In the genomic region with DNA sequence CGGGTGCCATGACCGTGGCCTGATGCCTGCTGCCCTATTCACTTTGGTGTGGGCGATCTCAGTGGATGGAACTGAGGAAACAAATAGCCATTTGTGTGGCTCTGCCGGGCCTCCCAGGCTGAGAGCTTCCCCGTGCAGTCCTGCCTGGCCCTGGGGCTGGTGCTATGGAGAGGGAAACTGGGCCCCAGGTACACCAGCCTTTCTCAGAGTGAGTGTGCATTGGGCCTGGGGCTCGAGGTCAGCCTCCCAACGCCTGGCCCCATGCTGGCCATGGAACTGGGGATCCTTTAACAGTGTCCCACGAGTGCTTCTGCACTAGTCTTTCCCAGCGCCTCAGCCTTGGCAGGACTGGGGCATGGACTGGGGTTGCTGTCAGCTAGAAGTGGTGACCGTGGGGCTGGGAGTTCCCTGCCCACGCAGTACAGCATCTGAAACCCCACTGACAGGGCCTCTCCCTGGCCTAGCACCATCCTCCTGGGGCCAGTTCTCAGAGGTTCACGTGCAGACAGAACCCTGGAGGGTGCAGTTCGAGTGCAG, we compare ENCODE assay signal across 12 cellular contexts. TPM values are rescaled to one million over a fixed set of nuclear protein-coding genes. Genes with fewer than 3 reads are reported as not detected.
DNase-seq lines count a peak whose midpoint lies in the region; ATAC-seq and TF ChIP-seq lines count a peak whose summit lies in the region.
"Had no signal": no experiment of that assay in that cellular context is flagged by ENCODE, and none has a peak within 500 bp of the region (broad histone marks: within the 10 kb centered on the region; RNA-seq: fewer than 3 reads in every experiment).

No MANE protein-coding gene starts in this region.

- H3K4me3 Mint-ChIP-seq in natural killer cell treated with Interleukin-12 subunit alpha and Interleukin-12 subunit beta and Interleukin-15 and Interleukin-18, amount 100 ng/mL, for 72 hours: peak overlapping the region; percentile 58
- H3K4me3 Mint-ChIP-seq in CD14-positive monocyte (no peak overlapping the region), mesothelial cell of epicardium (no peak overlapping the region)

- TF ChIP-seq POLR2A in heart left ventricle (IDR thresholded peaks at IDR 0.05) (no peak), vagina (IDR thresholded peaks at IDR 0.05) (no peak)

- H3K4me3 ChIP-seq in heart left ventricle (no peak overlapping the region), vagina (no peak overlapping the region)

- WGBS in heart left ventricle, 4 donors: 74 to 84% (median 77%) methylated on average over 6 to 13 of the region's 13 CpGs

- no peaks in the 10 kb centered on the region for H3K9me3 Mint-ChIP-seq in natural killer cell treated with Interleukin-12 subunit alpha and Interleukin-12 subunit beta and Interleukin-15 and Interleukin-18, amount 100 ng/mL, for 72 hours
- H3K9me3 Mint-ChIP-seq in CD14-positive monocyte (no peaks in the 10 kb centered on the region), mesothelial cell of epicardium (no peaks in the 10 kb centered on the region)

- H3K9me3 ChIP-seq in heart left ventricle (no peaks in the 10 kb centered on the region), vagina (no peaks in the 10 kb centered on the region)

- peaks cover 8% of the 10 kb centered on the region for H3K36me3 Mint-ChIP-seq in natural killer cell treated with Interleukin-12 subunit alpha and Interleukin-12 subunit beta and Interleukin-15 and Interleukin-18, amount 100 ng/mL, for 72 hours
- H3K36me3 Mint-ChIP-seq in CD14-positive monocyte: peaks cover 0 to 3% of the 10 kb centered on the region in 2 donors
- no peaks in the 10 kb centered on the region for H3K36me3 Mint-ChIP-seq in mesothelial cell of epicardium

- H3K36me3 ChIP-seq in heart left ventricle (peaks cover 2 to 41% (median 24%) of the 10 kb centered on the region in 9 donors), vagina (peaks cover 0 to 37% of the 10 kb centered on the region in 2 donors)

- no peaks in the 10 kb centered on the region for H3K27me3 Mint-ChIP-seq in natural killer cell treated with Interleukin-12 subunit alpha and Interleukin-12 subunit beta and Interleukin-15 and Interleukin-18, amount 100 ng/mL, for 72 hours
- H3K27me3 Mint-ChIP-seq in CD14-positive monocyte (ENCODE audit: low read depth in 3 of 3) (peaks cover 0 to 7% (median 1%) of the 10 kb centered on the region in 3 donors), mesothelial cell of epicardium (ENCODE audit: low read depth) (no peaks in the 10 kb centered on the region)

- peaks cover 7 to 98% (median 61%) of the 10 kb centered on the region in 12 donors for H3K4me1 ChIP-seq in heart left ventricle
- peaks cover 90% of the 10 kb centered on the region for H3K4me1 ChIP-seq in vagina

- no peaks in the 10 kb centered on the region for H3K27me3 ChIP-seq in heart left ventricle
- H3K27me3 ChIP-seq in vagina: no peaks in the 10 kb centered on the region

- TF ChIP-seq CTCF in heart left ventricle (IDR thresholded peaks at IDR 0.05): no peak
- TF ChIP-seq CTCF in vagina (IDR thresholded peaks at IDR 0.05): no peak
- no peak for TF ChIP-seq CTCF in CD14-positive monocyte (IDR thresholded peaks at IDR 0.05)
- no peak for TF ChIP-seq CTCF in mesothelial cell of epicardium (IDR thresholded peaks at IDR 0.05; ENCODE audit: unreplicated experiment)

- ATAC-seq in heart left ventricle: no peak
- no peak for ATAC-seq in left ventricle myocardium superior
- ATAC-seq in natural killer cell treated with Interleukin-12 subunit alpha and Interleukin-12 subunit beta and Interleukin-15 and Interleukin-18, amount 100 ng/mL, for 72 hours: no peak

- peaks cover 59 to 74% of the 10 kb centered on the region in 2 donors for H3K4me1 Mint-ChIP-seq in natural killer cell treated with Interleukin-12 subunit alpha and Interleukin-12 subunit beta and Interleukin-15 and Interleukin-18, amount 100 ng/mL, for 72 hours (ENCODE audit: low read depth in 2 of 2)
- H3K4me1 Mint-ChIP-seq in CD14-positive monocyte: peaks cover 28% of the 10 kb centered on the region
- peaks cover 4% of the 10 kb centered on the region for H3K4me1 Mint-ChIP-seq in mesothelial cell of epicardium

- DNase-seq in heart left ventricle (no peak), left ventricle myocardium superior (no peak), cerebellum (ENCODE audit: low spot score) (peak; percentile 72), vagina (ENCODE audit: extremely low spot score in 2 of 2) (no peak), CD14-positive monocyte (ENCODE audit: low spot score) (no peak), activated gamma-delta T cell treated with Interleukin-2 at 50 U/mL for 16 hours (no peak), mesothelial cell of epicardium (ENCODE audit: low spot score in 2 of 2, unreplicated experiment in 2 of 2) (no peak)
- no peak for DNase-seq in natural killer cell treated with Interleukin-12 subunit alpha and Interleukin-12 subunit beta and Interleukin-15 and Interleukin-18, amount 100 ng/mL, for 72 hours (ENCODE audit: low spot score)
- DNase-seq: AML-193, NCI-H2171 treated with DMSO at 0.1 percent for 48 hours, OCI-M1, small intestine had no signal

- intact Hi-C loops in heart left ventricle (cut with DNase I): loop anchor here in 1 of 10 donors (1.0 kb wide), 1 partner anchor 29 kb away; no protein-coding TSS in a partner anchor
- intact Hi-C loops in left ventricle myocardium superior (cut with micrococcal nuclease): no loop called here
- intact Hi-C loops in vagina (cut with DNase I): no loop called here
- intact Hi-C loops in CD14-positive monocyte (cut with micrococcal nuclease): no loop called here

- H3K27ac ChIP-seq in heart left ventricle (peak overlapping the region; percentile 66 to 96 (median 86)), vagina (peak overlapping the region; percentile 83)

- H3K27ac Mint-ChIP-seq in natural killer cell treated with Interleukin-12 subunit alpha and Interleukin-12 subunit beta and Interleukin-15 and Interleukin-18, amount 100 ng/mL, for 72 hours: peak overlapping the region; percentile 84 to 90
- H3K27ac Mint-ChIP-seq in CD14-positive monocyte (no peak overlapping the region), mesothelial cell of epicardium (no peak overlapping the region)

RNA-seq across cellular contexts. Expression of a gene that starts 10.5 kb away (rescaled TPM):
- total RNA-seq in heart left ventricle (10 to 100 TPM in 8 of 9 donors, 1 to 10 TPM in 1; 7.8 to 46.1 (median 17.5) TPM), left ventricle myocardium superior (44.7 TPM), cerebellum (1.5 TPM), vagina (37.1 TPM), mesothelial cell of epicardium (0.47 to 0.92 TPM (median 0.64 TPM) in 3 replicates)
- polyA plus RNA-seq in heart left ventricle (10 to 100 TPM; 38.6 to 42.0 TPM), CD14-positive monocyte (under 1 TPM; 0.11 to 0.26 TPM)
- total RNA-seq in natural killer cell treated with Interleukin-12 subunit alpha and Interleukin-12 subunit beta and Interleukin-15 and Interleukin-18, amount 100 ng/mL, for 72 hours: 10 to 100 TPM; 15.6 to 17.7 TPM

RNA-seq across cellular contexts. Expression of a gene that starts 39.3 kb away (rescaled TPM):
- total RNA-seq in heart left ventricle: 10 to 100 TPM; 35.7 to 80.3 (median 49.2) TPM
- polyA plus RNA-seq in heart left ventricle: 10 to 100 TPM; 34.0 to 47.1 TPM
- total RNA-seq in left ventricle myocardium superior: 57.0 TPM
- 35.3 TPM for total RNA-seq in cerebellum
- 10 to 100 TPM; 44.8 to 50.8 TPM for total RNA-seq in natural killer cell treated with Interleukin-12 subunit alpha and Interleukin-12 subunit beta and Interleukin-15 and Interleukin-18, amount 100 ng/mL, for 72 hours
- 14.2 TPM for total RNA-seq in vagina
- 1 to 10 TPM; 6.0 to 8.0 TPM for polyA plus RNA-seq in CD14-positive monocyte
- 26.9 to 29.8 TPM (median 27.1 TPM) in 3 replicates for total RNA-seq in mesothelial cell of epicardium

Comparison
In these comparisons a context has a peak if more than half of its experiments do, and no peak if none do; other contexts are left out.
1. H3K27ac Mint-ChIP-seq: peak in natural killer cell treated with Interleukin-12 subunit alpha and Interleukin-12 subunit beta and Interleukin-15 and Interleukin-18, amount 100 ng/mL, for 72 hours (2 of 2); none in CD14-positive monocyte (0 of 7) and mesothelial cell of epicardium (single experiment).